ENCODE assay signal across 1 cellular context in the genomic region with DNA sequence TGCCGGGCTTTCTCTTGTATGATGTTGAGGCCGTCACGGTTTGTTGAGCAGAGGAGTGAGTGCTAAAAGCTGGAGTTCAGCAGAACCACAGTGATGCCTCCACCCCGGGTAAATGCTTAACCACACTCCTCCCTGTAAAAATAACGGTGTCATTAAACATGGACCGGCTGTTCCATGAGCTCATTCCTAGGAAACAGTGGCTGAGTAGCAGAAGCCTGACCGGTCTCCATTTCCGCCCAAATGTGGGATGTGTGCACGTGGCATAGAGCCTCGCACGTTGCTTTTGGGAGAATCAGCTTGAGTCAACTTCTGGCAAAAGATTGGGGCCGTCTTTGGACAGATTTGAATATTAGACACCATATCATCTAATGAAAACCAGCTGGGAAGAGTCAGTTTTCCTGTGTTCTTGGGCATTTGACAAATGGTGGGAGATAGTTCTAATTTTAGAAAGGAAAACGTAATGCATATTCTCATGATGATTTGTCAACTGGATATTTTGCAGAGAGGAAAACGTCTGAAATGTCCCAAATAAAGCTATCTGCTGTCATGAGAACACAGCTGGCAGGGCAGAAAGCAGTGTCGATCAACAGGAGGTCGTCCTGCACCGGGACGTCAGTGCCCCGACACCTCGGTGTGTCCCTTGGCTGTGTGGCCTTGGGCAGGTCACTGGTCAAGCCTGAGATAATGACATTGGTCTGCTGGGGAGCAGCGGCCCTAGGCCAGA.
TF ChIP-seq lines count a peak whose summit lies in the region.

No MANE protein-coding gene starts in this region.

TF ChIP-seq in GM12878, 131 proteins besides CTCF, POLR2A, EP300 and RAD21 (continued from another document):
- TF ChIP-seq TBL1XR1 (IDR thresholded peaks at IDR 0.05; ENCODE audit: low read depth, low read length) (peak; percentile 67; the same call in 1 of the 2 replicates), CREB1 (IDR thresholded peaks at IDR 0.05; ENCODE audit: low read depth) (peak; percentile 67), TCF7 (IDR thresholded peaks at IDR 0.05; ENCODE audit: borderline replicate concordance) (no peak), MEF2A (IDR thresholded peaks at IDR 0.05; ENCODE audit: insufficient read depth, low read depth, low read length) (no peak)
